ENCODE assay signal across 28 cellular contexts in genomic region chr16:80710918-80711317, GRCh38.
DNase-seq lines count a peak whose midpoint lies in the region; ATAC-seq and TF ChIP-seq lines count a peak whose summit lies in the region.
"Had no signal": no experiment of that assay in that cellular context is flagged by ENCODE, and none has a peak within 500 bp of the region (broad histone marks: within the 10 kb centered on the region; RNA-seq: fewer than 3 reads in every experiment).

No MANE protein-coding gene starts in this region.

- H3K27ac ChIP-seq in mammary epithelial cell (ENCODE audit: insufficient read depth, low read depth, low read length): no peak overlapping the region
- H3K27ac ChIP-seq: skin epidermis, thoracic aorta had no signal

- no peak overlapping the region for H3K4me3 ChIP-seq in mammary epithelial cell (replicated peaks in 1 of 3; ENCODE audit: insufficient read depth in 1 of 3, low read depth in 2 of 3, low read length in 3 of 3)
- H3K4me3 ChIP-seq: skin epidermis, thoracic aorta had no signal

- H3K4me2 ChIP-seq in mammary epithelial cell (ENCODE audit: insufficient read depth, low read depth, low read length): no peak overlapping the region

- no peaks in the 10 kb centered on the region for H3K27me3 ChIP-seq in mammary epithelial cell (ENCODE audit: insufficient read depth, low read length)

- no TSS peak for BruUV-seq in mammary epithelial cell (replicated peaks; lab: Mats Ljungman, UMichigan)

- 62% methylated on average over 8 of the region's 8 CpGs for WGBS in mammary epithelial cell (ENCODE audit: low coverage, missing lambda C conversion rate)

- no peak overlapping the region for H3K9ac ChIP-seq in mammary epithelial cell (ENCODE audit: insufficient read depth, low read length)

- no peak overlapping the region for H2AFZ ChIP-seq in mammary epithelial cell (ENCODE audit: low read depth, low read length)

- CTCF ChIA-PET in mammary epithelial cell (lab: Charles Lee; ENCODE audit: low non-redundant PET): no interaction called here

- H4K20me1 ChIP-seq in mammary epithelial cell (ENCODE audit: insufficient read depth, low read length): no peaks in the 10 kb centered on the region

- H3K36me3 ChIP-seq in mammary epithelial cell (ENCODE audit: insufficient read depth, low read length): no peaks in the 10 kb centered on the region
- H3K36me3 ChIP-seq: thoracic aorta had no signal

- peak; percentile 35 for DNase-seq in GM13977 (ENCODE audit: low spot score)
- peak; percentile 25 for DNase-seq in M059J (ENCODE audit: low read depth)
- DNase-seq in SKM-1 treated with dmso at 0.1 percent for 144 hours (lab: John Stamatoyannopoulos, UW; ENCODE audit: unreplicated experiment): no peak
- no peak for DNase-seq in mammary epithelial cell
- DNase-seq in stimulated activated CD4-positive, alpha-beta T cell treated with anti-CD3 and anti-CD28 coated beads, Interleukin-1b, Interleukin-23, amount 100 ng/mL, for 48 hours: no peak
- no peak for DNase-seq in activated effector memory CD4-positive, alpha-beta T cell treated with Interleukin-2 at 50 U/mL for 16 hours
- DNase-seq: activated CD4-positive, alpha-beta T cell treated with anti-CD3 and anti-CD28 coated beads, Interleukin-2, amount 10 ng/mL, durations not matched to agents 24 days and 14 days; AML-193; aorta; DMS79; glutamatergic neuron; H7; Kasumi-1; left cardiac atrium; mesendoderm; naive B cell; NCI-H1092; NCI-H187 treated with DMSO at 0.1 percent for 48 hours; NCI-H2227 treated with DMSO at 0.1 percent for 48 hours; nucleus accumbens; PC-3; SHP77; stimulated activated CD4-positive, alpha-beta T cell treated with anti-CD3 and anti-CD28 coated beads, Interleukin-2, amount 100 ng/mL, for 24 hours; stimulated activated naive B cell treated with anti-CD40 and anti-IgM and Interleukin-4, amounts not matched to agents 10 μg/mL and 1 μg/mL and 100 μg/mL, for 72 hours; T-helper 1 cell had no signal

- H3K9me3 ChIP-seq in mammary epithelial cell (replicated peaks; ENCODE audit: insufficient read depth, low read length): peaks cover 3% of the 10 kb centered on the region
- H3K9me3 ChIP-seq: thoracic aorta had no signal

- ATAC-seq in GM21717 (IDR thresholded peaks at IDR 0.05; ENCODE audit: unreplicated experiment): peak; percentile 92
- ATAC-seq: left cardiac atrium; PC-3; stimulated activated naive B cell treated with anti-CD40 and anti-IgM and Interleukin-4, amounts not matched to agents 10 μg/mL and 1 μg/mL and 100 μg/mL, for 72 hours had no signal

- H3K4me1 ChIP-seq in mammary epithelial cell (ENCODE audit: insufficient read depth, low read length): no peaks in the 10 kb centered on the region

- dilution Hi-C loops in mammary epithelial cell (cut with HindIII; ENCODE audit: low sequenced_read_pairs): no loop called here

- no peaks in the 10 kb centered on the region for H3K79me2 ChIP-seq in mammary epithelial cell (ENCODE audit: insufficient read depth, low read length)

- in situ Hi-C loops in GM13977 (cut with MboI; ENCODE audit: low pct_unique_long_range_greater_than_20kb, low sequenced_read_pairs, unreplicated experiment) (no loop called here), mammary epithelial cell (cut with MboI; ENCODE audit: low sequenced_read_pairs in 2 of 2) (no loop called here)

- intact Hi-C loops in mammary epithelial cell (cut with micrococcal nuclease): no loop called here

- TF ChIP-seq CTCF in GM13977 (IDR thresholded peaks at IDR 0.05; ENCODE audit: extremely low read depth, insufficient read depth, missing control alignments) (no peak), mammary epithelial cell (conservative IDR thresholded peaks at IDR 0.05 in 1 of 2, IDR thresholded peaks at IDR 0.05 in 1 of 2; ENCODE audit: extremely low read depth in 1 of 2, insufficient read depth in 1 of 2, low read depth in 1 of 2, low read length in 2 of 2) (no peak)

Comparison
In these comparisons a context has a peak if more than half of its experiments do, and no peak if none do; other contexts are left out.
1. DNase-seq: peak in GM13977 (single experiment) and M059J (single experiment); none in SKM-1 treated with dmso at 0.1 percent for 144 hours (single experiment), mammary epithelial cell (single experiment), stimulated activated CD4-positive, alpha-beta T cell treated with anti-CD3 and anti-CD28 coated beads, Interleukin-1b, Interleukin-23, amount 100 ng/mL, for 48 hours (single experiment) and activated effector memory CD4-positive, alpha-beta T cell treated with Interleukin-2 at 50 U/mL for 16 hours (single experiment).